23 cellular contexts compared by ENCODE assay signal in the genomic region with DNA sequence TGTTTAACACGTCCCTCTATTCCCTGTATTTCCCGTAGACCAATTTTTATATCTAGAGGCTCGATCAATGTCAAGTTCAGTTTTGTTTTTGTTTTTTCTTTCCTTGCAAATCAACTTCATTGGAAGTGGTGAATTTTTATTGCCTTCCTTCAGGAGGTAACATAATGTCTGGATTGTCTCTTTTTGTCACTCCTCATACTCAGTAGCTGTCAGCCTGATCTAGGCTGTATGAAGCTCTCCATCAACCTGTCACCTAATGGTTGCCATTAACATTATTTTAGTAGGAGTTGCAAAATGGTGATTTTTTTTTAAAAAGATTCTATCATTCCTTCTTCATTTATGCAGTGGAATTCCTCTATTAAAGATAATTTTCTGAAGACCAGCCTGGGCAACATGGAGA.
"Had no signal": no experiment of that assay in that cellular context is flagged by ENCODE, and none has a peak within 500 bp of the region (broad histone marks: within the 10 kb centered on the region; RNA-seq: fewer than 3 reads in every experiment).

No MANE protein-coding gene starts in this region.

- H3K27me3 ChIP-seq: colonic mucosa, dorsolateral prefrontal cortex, esophagus muscularis mucosa, esophagus squamous epithelium, foreskin keratinocyte, gastrocnemius medialis, gastroesophageal sphincter, heart left ventricle, heart right ventricle had no signal

- H3K36me3 ChIP-seq: colonic mucosa, esophagus muscularis mucosa, esophagus squamous epithelium, gastrocnemius medialis, gastroesophageal sphincter, heart left ventricle, heart right ventricle had no signal

- H3K27ac ChIP-seq: colonic mucosa, coronary artery, dorsolateral prefrontal cortex, epithelial cell of prostate, esophagus muscularis mucosa, esophagus squamous epithelium, foreskin keratinocyte, gastrocnemius medialis, gastroesophageal sphincter, heart left ventricle, heart right ventricle had no signal

- H3K4me3 ChIP-seq: colonic mucosa, coronary artery, dorsolateral prefrontal cortex, esophagus muscularis mucosa, esophagus squamous epithelium, gastrocnemius medialis, gastroesophageal sphincter, heart left ventricle, heart right ventricle had no signal

- DNase-seq: colonic mucosa; cortex of kidney; dermis blood vessel endothelial cell; dorsolateral prefrontal cortex; effector CD4-positive, alpha-beta T cell; effector CD8-positive, alpha-beta T cell; effector memory CD4-positive, alpha-beta T cell; effector memory CD8-positive, alpha-beta T cell; endodermal cell; erythroblast; esophagus squamous epithelium; foreskin fibroblast; foreskin keratinocyte; foreskin melanocyte; gastrocnemius medialis; glutamatergic neuron; head of caudate nucleus; heart left ventricle; heart right ventricle had no signal

- H3K9me3 ChIP-seq: colonic mucosa, esophagus muscularis mucosa, esophagus squamous epithelium, gastrocnemius medialis, gastroesophageal sphincter, heart left ventricle, heart right ventricle had no signal
